Comparison of ENCODE assay signal across 18 cellular contexts in genomic region chr3:196996454-196997265, GRCh38. TPM values are rescaled to one million over a fixed set of nuclear protein-coding genes. Genes with fewer than 3 reads are reported as not detected.
DNase-seq lines count a peak whose midpoint lies in the region; ATAC-seq, FAIRE-seq and TF ChIP-seq lines count a peak whose summit lies in the region.
"Had no signal": no experiment of that assay in that cellular context is flagged by ENCODE, and none has a peak within 500 bp of the region (broad histone marks: within the 10 kb centered on the region; RNA-seq: fewer than 3 reads in every experiment).

No MANE protein-coding gene starts in this region.

- ATAC-seq in GM18520 (IDR thresholded peaks at IDR 0.05; ENCODE audit: unreplicated experiment) (no peak), GM21529 (IDR thresholded peaks at IDR 0.05; ENCODE audit: unreplicated experiment) (no peak)
- ATAC-seq: A549, left lobe of liver, natural killer cell had no signal

- no peaks in the 10 kb centered on the region for H3K36me3 ChIP-seq in keratinocyte (ENCODE audit: control insufficient read depth in 2 of 2, extremely low read depth in 1 of 2, insufficient read depth in 2 of 2, low read length in 2 of 2)
- H3K36me3 ChIP-seq: SJSA1 had no signal

- H3K4me2 ChIP-seq in keratinocyte (ENCODE audit: control insufficient read depth, extremely low read depth, insufficient read depth, low read depth, low read length): peak overlapping the region; percentile 61
- H3K4me2 ChIP-seq: A549 had no signal

- no peaks in the 10 kb centered on the region for H3K9me3 Mint-ChIP-seq in activated T-cell treated with anti-CD3 and anti-CD28 coated beads, Interleukin-2, amount 50 U/mL, for 24 hours
- H3K9me3 Mint-ChIP-seq: activated CD8-positive, alpha-beta T cell treated with anti-CD3 and anti-CD28 coated beads for 36 hours; natural killer cell had no signal

- peak overlapping the region; percentile 53 for H3K27ac ChIP-seq in keratinocyte (ENCODE audit: control insufficient read depth, insufficient read depth, low read length)
- H3K27ac ChIP-seq: A549, SJSA1 had no signal

- peaks cover 1% of the 10 kb centered on the region for H3K4me1 Mint-ChIP-seq in activated T-cell treated with anti-CD3 and anti-CD28 coated beads, Interleukin-2, amount 50 U/mL, for 24 hours (ENCODE audit: low read depth)

- peak; percentile 22 for DNase-seq in activated T-cell treated with anti-CD3 and anti-CD28 coated beads, Interleukin-2, amount 50 U/mL, for 24 hours
- DNase-seq in activated T-cell treated with anti-CD3 and anti-CD28 coated beads, Interleukin-2, amount 50 U/mL, for 1 hour: no peak
- DNase-seq in NCI-H526 (lab: John Stamatoyannopoulos, UW) (peak; percentile 31 to 76), keratinocyte (ENCODE audit: low read depth, low spot score) (peak; percentile 41), ureter (ENCODE audit: low spot score) (peak; percentile 81), GDM1 (lab: John Stamatoyannopoulos, UW) (no peak)
- DNase-seq: activated CD8-positive, alpha-beta T cell treated with anti-CD3 and anti-CD28 coated beads for 36 hours; activated gamma-delta T cell; caudate nucleus; natural killer cell; small intestine had no signal

- peak overlapping the region in 1 of 3 experiments; percentile 2 for H3K4me3 ChIP-seq in keratinocyte (ENCODE audit: control insufficient read depth in 2 of 3, extremely low read depth in 1 of 3, insufficient read depth in 2 of 3, low read depth in 1 of 3, low read length in 3 of 3)
- H3K4me3 ChIP-seq: A549, SJSA1 had no signal

- dilution Hi-C loops in keratinocyte (cut with MboI; ENCODE audit: extremely low pct_ligation_motif_present, low sequenced_read_pairs): no loop called here

- H3K4me1 ChIP-seq in keratinocyte (ENCODE audit: control insufficient read depth, extremely low read depth, insufficient read depth, low read length): peaks cover 19% of the 10 kb centered on the region
- H3K4me1 ChIP-seq: A549, SJSA1 had no signal

- peak overlapping the region; percentile 69 for H3K9ac ChIP-seq in keratinocyte (ENCODE audit: control insufficient read depth, extremely low read depth, insufficient read depth, low read length)

- FAIRE-seq in keratinocyte (lab: Jason Lieb, UNC): peak; percentile 82
- FAIRE-seq: A549, D721Med, HTR-8/SVneo, small intestine had no signal

- no peaks in the 10 kb centered on the region for H3K9me3 ChIP-seq in keratinocyte (ENCODE audit: control insufficient read depth, low read depth, low read length)
- H3K9me3 ChIP-seq: A549, SJSA1 had no signal

- H2AFZ ChIP-seq in keratinocyte (ENCODE audit: control insufficient read depth, low read length): peak overlapping the region; percentile 98

- no peaks in the 10 kb centered on the region for H3K9me1 ChIP-seq in keratinocyte (ENCODE audit: control insufficient read depth, extremely low read depth, insufficient read depth, low read length)

- H3K27me3 ChIP-seq in keratinocyte (ENCODE audit: control insufficient read depth, extremely low read depth, insufficient read depth, low read length): no peaks in the 10 kb centered on the region
- H3K27me3 ChIP-seq: SJSA1 had no signal

- no peak overlapping the region for H3K27ac Mint-ChIP-seq in activated T-cell treated with anti-CD3 and anti-CD28 coated beads, Interleukin-2, amount 50 U/mL, for 24 hours
- H3K27ac Mint-ChIP-seq: activated CD8-positive, alpha-beta T cell treated with anti-CD3 and anti-CD28 coated beads for 36 hours; natural killer cell had no signal

- H4K20me1 ChIP-seq in keratinocyte (ENCODE audit: control insufficient read depth, extremely low read depth, insufficient read depth, low read length): no peaks in the 10 kb centered on the region

- H3K27me3 Mint-ChIP-seq in activated T-cell treated with anti-CD3 and anti-CD28 coated beads, Interleukin-2, amount 50 U/mL, for 24 hours: no peaks in the 10 kb centered on the region
- H3K27me3 Mint-ChIP-seq: activated CD8-positive, alpha-beta T cell treated with anti-CD3 and anti-CD28 coated beads for 36 hours had no signal

- no peaks in the 10 kb centered on the region for H3K36me3 Mint-ChIP-seq in activated T-cell treated with anti-CD3 and anti-CD28 coated beads, Interleukin-2, amount 50 U/mL, for 24 hours (ENCODE audit: low read depth)
- H3K36me3 Mint-ChIP-seq: natural killer cell had no signal

- TF ChIP-seq CTCF in keratinocyte (optimal IDR thresholded peaks at IDR 0.05 in 1 of 3, IDR thresholded peaks at IDR 0.05 in 1 of 3, conservative IDR thresholded peaks at IDR 0.05 in 1 of 3; ENCODE audit: extremely low read depth in 1 of 3, insufficient read depth in 2 of 3, low read length in 3 of 3): no peak

- H3K4me3 Mint-ChIP-seq in activated T-cell treated with anti-CD3 and anti-CD28 coated beads, Interleukin-2, amount 50 U/mL, for 24 hours: no peak overlapping the region
- H3K4me3 Mint-ChIP-seq: activated CD8-positive, alpha-beta T cell treated with anti-CD3 and anti-CD28 coated beads for 36 hours; natural killer cell had no signal

- no peaks in the 10 kb centered on the region for H3K79me2 ChIP-seq in keratinocyte (ENCODE audit: control insufficient read depth, insufficient read depth, low read length)

RNA-seq across cellular contexts. Expression of gene PIGZ, which starts 28.0 kb away (rescaled TPM):
- 1.4 to 2.1 TPM (median 1.5 TPM) in 3 replicates for polyA plus RNA-seq in keratinocyte
- polyA plus RNA-seq in keratinocyte (2011; ENCODE audit: low read depth): 0.77 TPM
- polyA plus RNA-seq in keratinocyte (2011; cell fraction: cytosol; rRNA removed): 1.3 and 1.5 TPM in 2 replicates
- 10.3 and 13.3 TPM in 2 replicates for polyA plus RNA-seq in keratinocyte (2011; cell fraction: nucleus; rRNA removed)
- polyA plus RNA-seq in keratinocyte (2012; ENCODE audit: low replicate concordance): 1.7 and 2.0 TPM in 2 replicates
- polyA minus RNA-seq in keratinocyte: 1.5 to 2.2 TPM (median 1.9 TPM) in 3 replicates
- polyA minus RNA-seq in keratinocyte (2011; cell fraction: cytosol; rRNA and poly(A)+ RNA removed): 2.3 TPM
- polyA minus RNA-seq in keratinocyte (2011; cell fraction: nucleus; rRNA and poly(A)+ RNA removed): 2.1 and 4.2 TPM in 2 replicates
- 16.3 TPM for total RNA-seq in ureter

RNA-seq across cellular contexts. Expression of gene MELTF, which starts 33.0 kb away (rescaled TPM):
- 6.0 to 10.7 TPM (median 8.1 TPM) in 3 replicates for polyA plus RNA-seq in keratinocyte
- polyA plus RNA-seq in keratinocyte (2011; ENCODE audit: low read depth): 0.71 TPM
- 3.9 and 6.4 TPM in 2 replicates for polyA plus RNA-seq in keratinocyte (2011; cell fraction: cytosol; rRNA removed)
- polyA plus RNA-seq in keratinocyte (2011; cell fraction: nucleus; rRNA removed): 20.5 and 24.9 TPM in 2 replicates
- 1.1 and 12.4 TPM in 2 replicates for polyA plus RNA-seq in keratinocyte (2012; ENCODE audit: low replicate concordance)
- 5.4 to 15.2 TPM (median 5.5 TPM) in 3 replicates for polyA minus RNA-seq in keratinocyte
- 14.6 TPM for polyA minus RNA-seq in keratinocyte (2011; cell fraction: cytosol; rRNA and poly(A)+ RNA removed)
- polyA minus RNA-seq in keratinocyte (2011; cell fraction: nucleus; rRNA and poly(A)+ RNA removed): 25.5 and 33.5 TPM in 2 replicates
- 3.4 TPM for total RNA-seq in ureter

RNA-seq across cellular contexts. Expression of gene NCBP2, which starts 54.3 kb away (rescaled TPM):
- 54.8 to 71.4 TPM (median 58.8 TPM) in 3 replicates for polyA plus RNA-seq in keratinocyte
- polyA plus RNA-seq in keratinocyte (2011; ENCODE audit: low read depth): 117 TPM
- polyA plus RNA-seq in keratinocyte (2011; cell fraction: cytosol; rRNA removed): 79.6 and 86.6 TPM in 2 replicates
- 53.7 and 67.3 TPM in 2 replicates for polyA plus RNA-seq in keratinocyte (2011; cell fraction: nucleus; rRNA removed)
- polyA plus RNA-seq in keratinocyte (2012; ENCODE audit: low replicate concordance): 55.0 and 65.5 TPM in 2 replicates
- polyA minus RNA-seq in keratinocyte: 20.1 to 50.6 TPM (median 21.3 TPM) in 3 replicates
- polyA minus RNA-seq in keratinocyte (2011; cell fraction: cytosol; rRNA and poly(A)+ RNA removed): 26.7 TPM
- 8.3 and 16.7 TPM in 2 replicates for polyA minus RNA-seq in keratinocyte (2011; cell fraction: nucleus; rRNA and poly(A)+ RNA removed)
- total RNA-seq in ureter: 80.9 TPM

Comparison
In these comparisons a context has a peak if more than half of its experiments do, and no peak if none do; other contexts are left out.
1. DNase-seq: peak in activated T-cell treated with anti-CD3 and anti-CD28 coated beads, Interleukin-2, amount 50 U/mL, for 24 hours (single experiment), NCI-H526 (2 of 2), keratinocyte (single experiment) and ureter (single experiment); none in activated T-cell treated with anti-CD3 and anti-CD28 coated beads, Interleukin-2, amount 50 U/mL, for 1 hour (single experiment) and GDM1 (single experiment).